15 cellular contexts compared by ENCODE assay signal in genomic region chr22:49404020-49404419, GRCh38.
"Had no signal": no experiment of that assay in that cellular context is flagged by ENCODE, and none has a peak within 500 bp of the region (broad histone marks: within the 10 kb centered on the region; RNA-seq: fewer than 3 reads in every experiment).

No MANE protein-coding gene starts in this region.

- H3K4me2 ChIP-seq: SK-N-SH had no signal

- H3K4me3 ChIP-seq: ascending aorta, esophagus squamous epithelium, heart right ventricle, tibial artery had no signal

- ATAC-seq: activated T-cell treated with anti-CD3 and anti-CD28 coated beads, Interleukin-2, amount 50 U/mL, for 4 hours; heart right ventricle; right cardiac atrium; stimulated activated naive B cell treated with anti-CD40 and anti-IgM and Interleukin-4, amounts not matched to agents 10 μg/mL and 1 μg/mL and 100 μg/mL, for 72 hours had no signal

- H3K36me3 ChIP-seq: ascending aorta, esophagus squamous epithelium, heart right ventricle, tibial artery had no signal

- H3K9ac ChIP-seq: SK-N-SH had no signal

- H3K9me3 ChIP-seq: esophagus squamous epithelium, heart right ventricle, SK-N-SH had no signal

- H3K4me1 ChIP-seq: ascending aorta, esophagus squamous epithelium, heart right ventricle, tibial artery had no signal

- DNase-seq: activated CD4-positive, alpha-beta memory T cell treated with anti-CD3 and anti-CD28 coated beads for 36 hours; activated naive CD4-positive, alpha-beta T cell treated with anti-CD3 and anti-CD28 coated beads, Interleukin-2, amount 50 U/mL, for 16 hours; activated T-cell treated with anti-CD3 and anti-CD28 coated beads, Interleukin-2, amount 50 U/mL, for 4 hours; effector memory CD4-positive, alpha-beta T cell; esophagus squamous epithelium; heart right ventricle; nephron progenitor cell; occipital lobe; right cardiac atrium; SK-N-SH; small intestine; stimulated activated CD4-positive, alpha-beta T cell treated with anti-CD3 and anti-CD28 coated beads, Interleukin-4, amount 100 ng/mL, for 4 hours; stimulated activated naive B cell treated with anti-CD40 and anti-IgM and Interleukin-4, amounts not matched to agents 10 μg/mL and 1 μg/mL and 100 μg/mL, for 72 hours; tibial artery had no signal

- H3K9me2 ChIP-seq: SK-N-SH had no signal

- H3K27me3 ChIP-seq: ascending aorta had no signal

- H3K27ac ChIP-seq: ascending aorta, esophagus squamous epithelium, heart right ventricle, tibial artery had no signal
